Comparison of ENCODE assay signal across 8 cellular contexts in the genomic region with DNA sequence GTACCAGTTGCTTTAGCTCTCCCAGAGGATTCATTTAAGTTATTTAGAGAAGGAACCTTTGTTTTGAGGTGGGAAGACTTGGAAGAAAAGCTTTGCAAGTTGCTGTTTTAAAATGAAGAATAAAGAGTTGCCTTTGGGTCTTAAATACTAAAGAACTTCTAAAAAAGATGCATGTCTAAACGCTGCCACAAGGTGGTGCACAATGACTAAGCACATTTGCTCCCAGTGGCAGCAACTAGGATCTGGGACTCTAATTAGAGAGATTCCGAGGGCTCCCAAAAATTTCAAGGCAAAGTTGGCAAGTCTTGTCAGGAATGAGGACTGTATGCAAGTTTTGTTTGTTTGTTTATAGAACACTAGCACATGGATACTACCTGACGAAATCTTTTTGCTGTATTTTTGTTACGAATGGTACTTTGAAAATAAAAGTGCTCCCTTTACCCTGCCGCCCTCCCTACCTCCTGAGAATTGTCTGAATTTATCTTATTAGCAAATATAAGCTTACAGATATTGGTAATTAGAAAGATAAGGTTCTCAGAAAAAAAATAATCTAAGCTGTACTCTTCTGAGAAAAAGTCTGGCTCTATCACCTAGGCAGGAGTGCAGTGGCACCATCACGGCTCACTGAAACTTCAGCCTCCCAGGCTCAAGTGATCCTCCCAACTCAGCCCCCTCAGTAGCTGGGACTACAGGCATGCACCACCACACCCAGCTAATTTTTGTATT.
A peak's percentile ranks its signal among the peaks of the same experiment; 100 is the strongest.
DNase-seq lines count a peak whose midpoint lies in the region; ATAC-seq, FAIRE-seq and TF ChIP-seq lines count a peak whose summit lies in the region.

No MANE protein-coding gene starts in this region.

- peak; percentile 72 for TF ChIP-seq CTCF in AG04449 (IDR thresholded peaks at IDR 0.05; ENCODE audit: insufficient read depth, low read length, missing control alignments)
- peak; percentile 76 to 80 (median 78) for TF ChIP-seq CTCF in gastroesophageal sphincter (IDR thresholded peaks at IDR 0.05)
- TF ChIP-seq CTCF in pancreas (IDR thresholded peaks at IDR 0.05) = peak; percentile 46 to 71 (median 69)

- POLR2A ChIA-PET in AG04449 (lab: Yijun Ruan, JAX) = no interaction called here

- H3K27me3 Mint-ChIP-seq in activated T-cell treated with anti-CD3 and anti-CD28 coated beads, Interleukin-2, amount 50 U/mL, for 72 hours (ENCODE audit: low read depth) = peaks cover 6% of the 10 kb centered on the region

- H3K4me3 ChIP-seq in AG04449 (ENCODE audit: low read depth, low read length) (no peak overlapping the region), NT2/D1 (ENCODE audit: insufficient read length, low read depth) (no peak overlapping the region), gastroesophageal sphincter (no peak overlapping the region), pancreas (peak overlapping the region in 1 of 4 donors; percentile 29), aorta (ENCODE audit: low read length in 2 of 2) (no peak overlapping the region)

- 23 to 41% methylated on average over 5 to 6 of the region's 6 CpGs for WGBS in gastroesophageal sphincter (ENCODE audit: low coverage in 1 of 2), 2 donors
- WGBS in pancreas, 2 donors = 36 to 41% methylated on average over 6 of the region's 6 CpGs
- WGBS in aorta, 2 donors = 32 to 36% methylated on average over 6 of the region's 6 CpGs

- TF ChIP-seq POLR2A in GM12891 (IDR thresholded peaks at IDR 0.05; ENCODE audit: low read depth, low read length) = no peak
- no peak for TF ChIP-seq POLR2A in gastroesophageal sphincter (IDR thresholded peaks at IDR 0.05)

- intact Hi-C loops in pancreas (cut with DNase I) (loop anchor here in 1 of 3 donors (10.0 kb wide), 1 partner anchor 112 kb away; no protein-coding TSS in a partner anchor), aorta (cut with DNase I) (loop anchor here (5.0 to 10.0 kb wide), 3 partner anchors 122 to 644 kb away; a partner anchor contains a TSS)

- H3K27me3 ChIP-seq in NT2/D1 (ENCODE audit: insufficient read depth, insufficient read length) (no peaks in the 10 kb centered on the region), gastroesophageal sphincter (no peaks in the 10 kb centered on the region), pancreas (no peaks in the 10 kb centered on the region), aorta (ENCODE audit: control insufficient read depth in 1 of 2, insufficient read depth in 2 of 2, low read length in 1 of 2) (no peaks in the 10 kb centered on the region)

- TF ChIP-seq EP300 in gastroesophageal sphincter (IDR thresholded peaks at IDR 0.05) = no peak

- H3K36me3 ChIP-seq in NT2/D1 (ENCODE audit: insufficient read depth, insufficient read length, low read length) (no peaks in the 10 kb centered on the region), gastroesophageal sphincter (no peaks in the 10 kb centered on the region), pancreas (no peaks in the 10 kb centered on the region), aorta (ENCODE audit: control insufficient read depth in 1 of 2, insufficient read depth in 2 of 2, low read length in 1 of 2) (no peaks in the 10 kb centered on the region)

- H3K4me1 ChIP-seq in NT2/D1 (ENCODE audit: insufficient read depth, insufficient read length) (no peaks in the 10 kb centered on the region), gastroesophageal sphincter (peaks cover 0 to 6% (median 0%) of the 10 kb centered on the region in 3 donors), pancreas (no peaks in the 10 kb centered on the region), aorta (ENCODE audit: control insufficient read depth in 1 of 2, insufficient read depth in 2 of 2, low read length in 2 of 2) (peaks cover 0 to 2% of the 10 kb centered on the region in 2 donors)

- H3K36me3 Mint-ChIP-seq in activated T-cell treated with anti-CD3 and anti-CD28 coated beads, Interleukin-2, amount 50 U/mL, for 72 hours (ENCODE audit: insufficient read depth in 2 of 2) = no peaks in the 10 kb centered on the region

- H3K9ac ChIP-seq in NT2/D1 (ENCODE audit: insufficient read length, low read depth) = no peak overlapping the region

- CTCF ChIA-PET in AG04449 (lab: Yijun Ruan, JAX) = interaction anchor here (0.6 to 3.5 kb wide), 33 partner anchors 11 to 1009 kb away, joined by 3 to 20 read pairs (median 3); a partner anchor contains a TSS

- no peak overlapping the region for H3K4me3 Mint-ChIP-seq in activated T-cell treated with anti-CD3 and anti-CD28 coated beads, Interleukin-2, amount 50 U/mL, for 72 hours

- DNase-seq in AG04449 (ENCODE audit: low read depth, low spot score) (peak; percentile 21), GM12891 (ENCODE audit: insufficient read length, low spot score) (peak; percentile 23), HS-5 (ENCODE audit: low read depth) (peak; percentile 36), NT2/D1 (ENCODE audit: low read depth, low spot score) (peak; percentile 85), pancreas (peak in 3 of 6 donors; percentile 19 to 58 (median 31)), aorta (no peak)
- DNase-seq in activated T-cell treated with anti-CD3 and anti-CD28 coated beads, Interleukin-2, amount 50 U/mL, for 72 hours = peak; percentile 40 to 42

- no peaks in the 10 kb centered on the region for H3K4me1 Mint-ChIP-seq in activated T-cell treated with anti-CD3 and anti-CD28 coated beads, Interleukin-2, amount 50 U/mL, for 72 hours (ENCODE audit: low read depth)

- H3K27ac ChIP-seq in gastroesophageal sphincter = no peak overlapping the region
- H3K27ac ChIP-seq in pancreas = no peak overlapping the region
- H3K27ac ChIP-seq in aorta (ENCODE audit: low read depth in 1 of 2, low read length in 2 of 2) = no peak overlapping the region

- peak; percentile 33 for FAIRE-seq in GM12891 (lab: Jason Lieb, UNC)
- peak; percentile 67 for FAIRE-seq in pancreas (lab: Jason Lieb, UNC)

- ATAC-seq in activated T-cell treated with anti-CD3 and anti-CD28 coated beads, Interleukin-2, amount 50 U/mL, for 72 hours (replicated peaks in 1 of 2) = no peak
- ATAC-seq in gastroesophageal sphincter (peak; percentile 69), pancreas (peak; percentile 72 to 93 (median 88)), aorta (ENCODE audit: low FRiP score) (peak; percentile 86)

- H3K9me3 ChIP-seq in NT2/D1 (ENCODE audit: insufficient read depth, low read length) (peaks cover 5% of the 10 kb centered on the region; the same call in 1 of the 2 replicates), gastroesophageal sphincter (no peaks in the 10 kb centered on the region), pancreas (no peaks in the 10 kb centered on the region), aorta (ENCODE audit: control insufficient read depth, low read length) (no peaks in the 10 kb centered on the region)

- no peaks in the 10 kb centered on the region for H3K9me3 Mint-ChIP-seq in activated T-cell treated with anti-CD3 and anti-CD28 coated beads, Interleukin-2, amount 50 U/mL, for 72 hours

- H3K27ac Mint-ChIP-seq in activated T-cell treated with anti-CD3 and anti-CD28 coated beads, Interleukin-2, amount 50 U/mL, for 72 hours = peak overlapping the region; percentile 25

TF ChIP-seq in GM12891, 5 proteins besides CTCF, POLR2A, EP300 and RAD21:
- TF ChIP-seq TAF1 (IDR thresholded peaks at IDR 0.05; ENCODE audit: low read depth, low read length) = no peak
- no peak for TF ChIP-seq PAX5 (IDR thresholded peaks at IDR 0.05; ENCODE audit: insufficient read depth, low read length, severe bottlenecking)
- TF ChIP-seq SPI1 (IDR thresholded peaks at IDR 0.05; ENCODE audit: low read depth, low read length) = no peak
- TF ChIP-seq POU2F2 (IDR thresholded peaks at IDR 0.05; ENCODE audit: low read depth, low read length) = no peak

Comparison
In these comparisons a context has a peak if more than half of its experiments do, and no peak if none do; other contexts are left out.
1. DNase-seq: peak in AG04449 (single experiment), GM12891 (single experiment), HS-5 (single experiment), NT2/D1 (single experiment) and activated T-cell treated with anti-CD3 and anti-CD28 coated beads, Interleukin-2, amount 50 U/mL, for 72 hours (2 of 2); none in aorta (0 of 2).
2. ATAC-seq: peak in gastroesophageal sphincter (single experiment), pancreas (4 of 4) and aorta (single experiment); none in activated T-cell treated with anti-CD3 and anti-CD28 coated beads, Interleukin-2, amount 50 U/mL, for 72 hours (0 of 2).
3. Peak in every context shown above with its lines, with median percentiles within 50 percentile points of each other: CTCF ChIP-seq.